In genomic region chr1:211937422-211937821, GRCh38 we compare ENCODE assay signal across 1 cellular context.
TF ChIP-seq lines count a peak whose summit lies in the region.

No MANE protein-coding gene starts in this region.

TF ChIP-seq in HEK293, 187 proteins besides CTCF, POLR2A, EP300 and RAD21 (continued from another document):
- TF ChIP-seq REST (tag by site-specific recombination; IDR thresholded peaks at IDR 0.05): peak; percentile 44; the same call in 1 of the 2 replicates
- peak; percentile 45; the same call in 1 of the 2 replicates for TF ChIP-seq ZBTB8A (tag by site-specific recombination; IDR thresholded peaks at IDR 0.05)
- TF ChIP-seq ZNF555 (tag by site-specific recombination; conservative IDR thresholded peaks at IDR 0.05): peak; percentile 45
- TF ChIP-seq ZBTB11 (tag by site-specific recombination; conservative IDR thresholded peaks at IDR 0.05; ENCODE audit: low read depth): peak; percentile 61
- 0 out of 2 replicates have a peak, but pooled peaks have one; percentile 20 for TF ChIP-seq ZNF664 (tag by site-specific recombination; IDR thresholded peaks at IDR 0.05)
- TF ChIP-seq ZNF518A (tag by site-specific recombination; conservative IDR thresholded peaks at IDR 0.05; ENCODE audit: low read depth): peak; percentile 83
- peak; percentile 63 for TF ChIP-seq ZNF623 (tag by site-specific recombination; IDR thresholded peaks at IDR 0.05)
TF ChIP-seq in HEK293: peak in this region for 12; not testable (repeated sequence) for 175.
